Comparison of ENCODE assay signal across 2 cellular contexts in genomic region chr20:17525650-17526049, GRCh38.
TF ChIP-seq lines count a peak whose summit lies in the region.

No MANE protein-coding gene starts in this region.

TF ChIP-seq in GM23338, 12 proteins besides CTCF, POLR2A, EP300 and RAD21:
- TF ChIP-seq ETS1 (IDR thresholded peaks at IDR 0.05) (peak; percentile 54; the same call in 1 of the 2 replicates), EZH2 (IDR thresholded peaks at IDR 0.05; ENCODE audit: low read depth, unreplicated experiment) (no peak)

TF ChIP-seq in H1, 55 proteins besides CTCF, POLR2A, EP300 and RAD21:
- no peak for TF ChIP-seq HDAC6 (IDR thresholded peaks at IDR 0.05; ENCODE audit: low read depth, low read length)
- no peak for TF ChIP-seq EZH2 (IDR thresholded peaks at IDR 0.05; ENCODE audit: low read depth, low read length, severe bottlenecking)
- no peak for TF ChIP-seq ZNF274 (IDR thresholded peaks at IDR 0.05; ENCODE audit: borderline replicate concordance, extremely low read depth, low read length)
- TF ChIP-seq BCL11A (IDR thresholded peaks at IDR 0.05; ENCODE audit: low read depth in 2 of 2, low read length in 2 of 2): no peak
- no peak for TF ChIP-seq KDM1A (IDR thresholded peaks at IDR 0.05; ENCODE audit: borderline replicate concordance, low read length)
- TF ChIP-seq HDAC2 (IDR thresholded peaks at IDR 0.05; ENCODE audit: borderline replicate concordance in 1 of 2, low read depth in 2 of 2, low read length in 2 of 2): no peak
- no peak for TF ChIP-seq NANOG (IDR thresholded peaks at IDR 0.05; ENCODE audit: insufficient read depth, low read depth, low read length, poor library complexity, severe bottlenecking)
- TF ChIP-seq BRCA1 (IDR thresholded peaks at IDR 0.05; ENCODE audit: low read depth, low read length): no peak
- no peak for TF ChIP-seq CREB1 (IDR thresholded peaks at IDR 0.05)
- no peak for TF ChIP-seq NRF1 (IDR thresholded peaks at IDR 0.05; ENCODE audit: low read depth, low read length)
- TF ChIP-seq SIN3A (conservative IDR thresholded peaks at IDR 0.05 in 1 of 2, IDR thresholded peaks at IDR 0.05 in 1 of 2; ENCODE audit: low read depth in 1 of 2, low read length in 2 of 2): no peak
- TF ChIP-seq JUND (IDR thresholded peaks at IDR 0.05; ENCODE audit: low read length): no peak
- TF ChIP-seq KDM4A (IDR thresholded peaks at IDR 0.05; ENCODE audit: low read depth, low read length, severe bottlenecking): no peak
- no peak for TF ChIP-seq PHF8 (conservative IDR thresholded peaks at IDR 0.05; ENCODE audit: low read depth, low read length)
- peak; percentile 94 for TF ChIP-seq USF2 (IDR thresholded peaks at IDR 0.05; ENCODE audit: low read length)
- peak; percentile 76; the same call in 1 of the 2 replicates for TF ChIP-seq YY1 (IDR thresholded peaks at IDR 0.05; ENCODE audit: low read depth, low read length)
- no peak for TF ChIP-seq GTF2F1 (IDR thresholded peaks at IDR 0.05; ENCODE audit: borderline replicate concordance, low read depth, low read length)
- TF ChIP-seq RNF2 (IDR thresholded peaks at IDR 0.05; ENCODE audit: borderline replicate concordance, low read depth, low read length, missing control alignments, poor library complexity, severe bottlenecking): no peak
- no peak for TF ChIP-seq SUZ12 (IDR thresholded peaks at IDR 0.05; ENCODE audit: low read length)
- TF ChIP-seq TCF12 (IDR thresholded peaks at IDR 0.05; ENCODE audit: low read depth, low read length): no peak
- no peak for TF ChIP-seq MAX (IDR thresholded peaks at IDR 0.05)
- TF ChIP-seq BACH1 (IDR thresholded peaks at IDR 0.05; ENCODE audit: low read length): no peak
- no peak for TF ChIP-seq RXRA (IDR thresholded peaks at IDR 0.05; ENCODE audit: insufficient read depth, low read depth, low read length)
- TF ChIP-seq SAP30 (IDR thresholded peaks at IDR 0.05; ENCODE audit: insufficient read depth, insufficient replicate concordance, low read length): no peak
- TF ChIP-seq CHD7 (IDR thresholded peaks at IDR 0.05; ENCODE audit: insufficient replicate concordance, low read length): no peak
- no peak for TF ChIP-seq CBX8 (IDR thresholded peaks at IDR 0.05; ENCODE audit: borderline replicate concordance, low read depth, low read length)
- TF ChIP-seq CHD1 (IDR thresholded peaks at IDR 0.05; ENCODE audit: low read depth, low read length): no peak
- no peak for TF ChIP-seq SRF (IDR thresholded peaks at IDR 0.05; ENCODE audit: low read depth, low read length)
- peak; percentile 40; the same call in 1 of the 2 replicates for TF ChIP-seq TEAD4 (IDR thresholded peaks at IDR 0.05; ENCODE audit: low read depth, low read length)
- peak; percentile 81 for TF ChIP-seq SIX5 (IDR thresholded peaks at IDR 0.05; ENCODE audit: low read depth, low read length)
- peak; percentile 74 for TF ChIP-seq ATF3 (IDR thresholded peaks at IDR 0.05; ENCODE audit: insufficient read depth, low read depth, low read length)
- TF ChIP-seq JUN (IDR thresholded peaks at IDR 0.05; ENCODE audit: low read depth, low read length): no peak
- TF ChIP-seq CHD2 (IDR thresholded peaks at IDR 0.05; ENCODE audit: low read length): no peak
- TF ChIP-seq EGR1 (IDR thresholded peaks at IDR 0.05; ENCODE audit: borderline replicate concordance, low read depth, low read length): no peak
- no peak for TF ChIP-seq CBX5 (IDR thresholded peaks at IDR 0.05; ENCODE audit: low read depth, low read length)
- no peak for TF ChIP-seq TAF1 (IDR thresholded peaks at IDR 0.05; ENCODE audit: low read depth, low read length)
- no peak for TF ChIP-seq POLR2AphosphoS5 (IDR thresholded peaks at IDR 0.05; ENCODE audit: low read depth, low read length)
- no peak for TF ChIP-seq SP2 (IDR thresholded peaks at IDR 0.05; ENCODE audit: low read length)
- TF ChIP-seq E2F6 (IDR thresholded peaks at IDR 0.05): no peak
- TF ChIP-seq POU5F1 (IDR thresholded peaks at IDR 0.05; ENCODE audit: low read depth, low read length): no peak
- TF ChIP-seq ASH2L (IDR thresholded peaks at IDR 0.05; ENCODE audit: low read length): no peak
